In genomic region chr15:100934735-100935134, GRCh38 we compare ENCODE assay signal across 12 cellular contexts. TPM values are rescaled to one million over a fixed set of nuclear protein-coding genes. Genes with fewer than 3 reads are reported as not detected.
DNase-seq lines count a peak whose midpoint lies in the region; ATAC-seq and TF ChIP-seq lines count a peak whose summit lies in the region.
"Had no signal": no experiment of that assay in that cellular context is flagged by ENCODE, and none has a peak within 500 bp of the region (broad histone marks: within the 10 kb centered on the region; RNA-seq: fewer than 3 reads in every experiment).

No MANE protein-coding gene starts in this region.

- no peaks in the 10 kb centered on the region for H3K9me3 ChIP-seq in T-helper 17 cell (ENCODE audit: control insufficient read depth, low read length, poor library complexity, severe bottlenecking)
- H3K9me3 ChIP-seq: Peyer's patch had no signal

- no peaks in the 10 kb centered on the region; the same call in 1 of the 2 replicates for H3K27me3 Mint-ChIP-seq in HFFc6 (ENCODE audit: insufficient read depth)
- peaks cover 38% of the 10 kb centered on the region for H3K27me3 Mint-ChIP-seq in T-helper 17 cell
- no peaks in the 10 kb centered on the region for H3K27me3 Mint-ChIP-seq in memory B cell
- H3K27me3 Mint-ChIP-seq in activated CD8-positive, alpha-beta T cell treated with anti-CD3 and anti-CD28 coated beads for 36 hours = no peaks in the 10 kb centered on the region

- H3K4me1 Mint-ChIP-seq in HFFc6 (ENCODE audit: low read depth) = peaks cover 34% of the 10 kb centered on the region
- H3K4me1 Mint-ChIP-seq in T-helper 17 cell = peaks cover 5% of the 10 kb centered on the region
- H3K4me1 Mint-ChIP-seq in memory B cell = peaks cover 46% of the 10 kb centered on the region
- no peaks in the 10 kb centered on the region for H3K4me1 Mint-ChIP-seq in activated CD8-positive, alpha-beta T cell treated with anti-CD3 and anti-CD28 coated beads for 36 hours (ENCODE audit: low read depth)
- H3K4me1 Mint-ChIP-seq: activated naive CD4-positive, alpha-beta T cell treated with anti-CD3 and anti-CD28 coated beads, Interleukin-2, amount 10 ng/mL, durations not matched to agents 7 days and 5 days had no signal

- no peak overlapping the region; the same call in 1 of the 2 replicates for H3K27ac Mint-ChIP-seq in HFFc6
- H3K27ac Mint-ChIP-seq in T-helper 17 cell = no peak overlapping the region
- H3K27ac Mint-ChIP-seq in memory B cell = peak overlapping the region; percentile 29
- no peak overlapping the region for H3K27ac Mint-ChIP-seq in activated CD8-positive, alpha-beta T cell treated with anti-CD3 and anti-CD28 coated beads for 36 hours
- H3K27ac Mint-ChIP-seq: activated naive CD4-positive, alpha-beta T cell treated with anti-CD3 and anti-CD28 coated beads, Interleukin-2, amount 10 ng/mL, durations not matched to agents 7 days and 5 days had no signal

- no peak for DNase-seq in GM06990 (ENCODE audit: extremely low read depth, insufficient read length)
- peak; percentile 37 for DNase-seq in HFFc6
- DNase-seq in T-helper 17 cell = no peak
- DNase-seq in memory B cell (ENCODE audit: low spot score in 2 of 2) = no peak
- no peak for DNase-seq in kidney glomerular epithelial cell (lab: John Stamatoyannopoulos, UW)
- no peak for DNase-seq in NCI-H146 (lab: John Stamatoyannopoulos, UW)
- no peak for DNase-seq in activated CD8-positive, alpha-beta T cell treated with anti-CD3 and anti-CD28 coated beads for 36 hours
- no peak for DNase-seq in NCI-H748 (lab: John Stamatoyannopoulos, UW; ENCODE audit: unreplicated experiment)
- DNase-seq: activated CD4-positive, alpha-beta T cell treated with anti-CD3 and anti-CD28 coated beads, Interleukin-2, amount 50 U/mL, for 1 hour; activated naive CD4-positive, alpha-beta T cell treated with anti-CD3 and anti-CD28 coated beads, Interleukin-2, amount 10 ng/mL, durations not matched to agents 7 days and 5 days; NCI-H2029 treated with DMSO at 0.1 percent for 48 hours; Peyer's patch had no signal

- peaks cover 6% of the 10 kb centered on the region for H3K36me3 Mint-ChIP-seq in HFFc6 (ENCODE audit: low read depth)
- no peaks in the 10 kb centered on the region for H3K36me3 Mint-ChIP-seq in T-helper 17 cell (ENCODE audit: low read depth)
- peaks cover 2% of the 10 kb centered on the region for H3K36me3 Mint-ChIP-seq in memory B cell
- no peaks in the 10 kb centered on the region for H3K36me3 Mint-ChIP-seq in activated CD8-positive, alpha-beta T cell treated with anti-CD3 and anti-CD28 coated beads for 36 hours (ENCODE audit: low read depth)
- H3K36me3 Mint-ChIP-seq: activated naive CD4-positive, alpha-beta T cell treated with anti-CD3 and anti-CD28 coated beads, Interleukin-2, amount 10 ng/mL, durations not matched to agents 7 days and 5 days had no signal

- POLR2A ChIA-PET in activated CD8-positive, alpha-beta T cell treated with anti-CD3 and anti-CD28 coated beads for 36 hours (lab: Charles Lee) = no interaction called here

- H3K9me3 Mint-ChIP-seq in HFFc6 = no peaks in the 10 kb centered on the region
- no peaks in the 10 kb centered on the region for H3K9me3 Mint-ChIP-seq in memory B cell
- H3K9me3 Mint-ChIP-seq in activated CD8-positive, alpha-beta T cell treated with anti-CD3 and anti-CD28 coated beads for 36 hours = no peaks in the 10 kb centered on the region
- H3K9me3 Mint-ChIP-seq: activated naive CD4-positive, alpha-beta T cell treated with anti-CD3 and anti-CD28 coated beads, Interleukin-2, amount 10 ng/mL, durations not matched to agents 7 days and 5 days had no signal

- no peak overlapping the region for H3K4me3 ChIP-seq in GM06990 (replicated peaks; ENCODE audit: low read depth, low read length)
- H3K4me3 ChIP-seq: Peyer's patch had no signal

- TF ChIP-seq CTCF in GM06990 (IDR thresholded peaks at IDR 0.05; ENCODE audit: insufficient read depth, low read length, poor library complexity, severe bottlenecking) (peak; percentile 28), HFFc6 (IDR thresholded peaks at IDR 0.05) (peak; percentile 42)
- TF ChIP-seq CTCF in activated CD8-positive, alpha-beta T cell treated with anti-CD3 and anti-CD28 coated beads for 36 hours (IDR thresholded peaks at IDR 0.05) = no peak

- no peaks in the 10 kb centered on the region for H3K27me3 ChIP-seq in GM06990 (replicated peaks; ENCODE audit: control insufficient read depth, insufficient read depth, low read length)
- H3K27me3 ChIP-seq: Peyer's patch had no signal

- peaks cover 4% of the 10 kb centered on the region for H3K36me3 ChIP-seq in GM06990 (ENCODE audit: control insufficient read depth, insufficient read depth, low read length)
- H3K36me3 ChIP-seq: Peyer's patch had no signal

- ATAC-seq in T-helper 17 cell (peak; percentile 6), memory B cell (ENCODE audit: low read depth) (peak; percentile 83)
- no peak for ATAC-seq in activated CD8-positive, alpha-beta T cell treated with anti-CD3 and anti-CD28 coated beads for 36 hours

- intact Hi-C loops in activated CD8-positive, alpha-beta T cell treated with anti-CD3 and anti-CD28 coated beads for 36 hours (cut with micrococcal nuclease) = no loop called here

- CTCF ChIA-PET in activated CD8-positive, alpha-beta T cell treated with anti-CD3 and anti-CD28 coated beads for 36 hours (lab: Charles Lee) = interaction anchor here (1.0 to 1.3 kb wide), 2 partner anchors 16 to 18 kb away, joined by 3 to 4 read pairs; no protein-coding TSS in a partner anchor

- no peak overlapping the region for H3K4me3 Mint-ChIP-seq in HFFc6
- H3K4me3 Mint-ChIP-seq in T-helper 17 cell = no peak overlapping the region
- no peak overlapping the region for H3K4me3 Mint-ChIP-seq in memory B cell
- no peak overlapping the region for H3K4me3 Mint-ChIP-seq in activated CD8-positive, alpha-beta T cell treated with anti-CD3 and anti-CD28 coated beads for 36 hours
- H3K4me3 Mint-ChIP-seq: activated naive CD4-positive, alpha-beta T cell treated with anti-CD3 and anti-CD28 coated beads, Interleukin-2, amount 10 ng/mL, durations not matched to agents 7 days and 5 days had no signal

RNA-seq across cellular contexts. Expression of gene LRRK1, which starts 15.6 kb away (rescaled TPM):
- total RNA-seq in HFFc6 (2021; fragmentation: NEBNext Ultra II Directional; extraction: Animal tissue kit (Norgen Biotek cat#: 25700)) = 10 to 100 TPM; 11.4 to 14.8 (median 13.5) TPM
- total RNA-seq in T-helper 17 cell = 1 to 10 TPM; 1.5 to 2.1 TPM
- total RNA-seq in activated CD8-positive, alpha-beta T cell treated with anti-CD3 and anti-CD28 coated beads for 36 hours = under 1 TPM; 0.50 to 0.83 TPM

RNA-seq across cellular contexts. Expression of gene ALDH1A3, which starts 55.1 kb away (rescaled TPM):
- total RNA-seq in HFFc6 (2021; fragmentation: NEBNext Ultra II Directional; extraction: Animal tissue kit (Norgen Biotek cat#: 25700)) = 1 to 10 TPM in 5 of 6 experiments, under 1 TPM in 1; 1.00 to 2.5 (median 1.9) TPM
- total RNA-seq in T-helper 17 cell = not detected
- total RNA-seq in activated CD8-positive, alpha-beta T cell treated with anti-CD3 and anti-CD28 coated beads for 36 hours = not detected
